11 cellular contexts compared by ENCODE assay signal in genomic region chr3:161042023-161042501, GRCh38.
DNase-seq lines count a peak whose midpoint lies in the region; ATAC-seq and TF ChIP-seq lines count a peak whose summit lies in the region.
"Had no signal": no experiment of that assay in that cellular context is flagged by ENCODE, and none has a peak within 500 bp of the region (broad histone marks: within the 10 kb centered on the region; RNA-seq: fewer than 3 reads in every experiment).

No MANE protein-coding gene starts in this region.

- H3K27me3 ChIP-seq in Panc1 (ENCODE audit: control insufficient read depth, insufficient read depth, low read length): no peaks in the 10 kb centered on the region
- H3K27me3 ChIP-seq in right lobe of liver: no peaks in the 10 kb centered on the region
- H3K27me3 ChIP-seq in heart right ventricle: no peaks in the 10 kb centered on the region
- H3K27me3 ChIP-seq: transverse colon had no signal

- BruUV-seq in Panc1 (replicated peaks; lab: Mats Ljungman, UMichigan): no TSS peak

- H3K4me1 ChIP-seq in Panc1 (ENCODE audit: control insufficient read depth, insufficient read depth, low read length) (0 out of 2 replicates have a peak, but pooled peaks cover 5% of the 10 kb centered on the region), right lobe of liver (peaks cover 0 to 12% (median 0%) of the 10 kb centered on the region in 4 donors), heart right ventricle (peaks cover 0 to 9% (median 0%) of the 10 kb centered on the region in 9 donors)
- H3K4me1 ChIP-seq: transverse colon had no signal

- intact Hi-C loops in Panc1 (cut with micrococcal nuclease; ENCODE audit: unreplicated experiment) (no loop called here), right lobe of liver (cut with DNase I) (no loop called here), heart right ventricle (cut with DNase I) (no loop called here)

- in situ Hi-C loops in Panc1 (cut with HindIII; ENCODE audit: low pct_unique_long_range_greater_than_20kb, low sequenced_read_pairs): no loop called here

- POLR2A ChIA-PET in Panc1 (lab: Charles Lee): no interaction called here

- DNase-seq in H4 (ENCODE audit: low spot score) (peak; percentile 27), Panc1 (ENCODE audit: low read depth, low spot score) (no peak), right lobe of liver (peak in 1 of 3 donors; percentile 60), AML-193 (lab: John Stamatoyannopoulos, UW) (no peak), cerebellar cortex (ENCODE audit: low spot score) (no peak), heart right ventricle (no peak)
- DNase-seq in central memory CD4-positive, alpha-beta T cell: no peak
- DNase-seq: CD4-positive, CD25-positive, alpha-beta regulatory T cell; cortex of kidney; transverse colon had no signal

- no peak overlapping the region for H3K27ac ChIP-seq in Panc1 (ENCODE audit: low read length)
- H3K27ac ChIP-seq in right lobe of liver: peak overlapping the region in 2 of 3 donors; percentile 23 to 76
- H3K27ac ChIP-seq in heart right ventricle: no peak overlapping the region
- H3K27ac ChIP-seq: transverse colon had no signal

- H3K9me3 ChIP-seq in Panc1 (ENCODE audit: control insufficient read depth, insufficient read depth, low read depth, low read length) (no peaks in the 10 kb centered on the region), right lobe of liver (no peaks in the 10 kb centered on the region), heart right ventricle (no peaks in the 10 kb centered on the region)
- H3K9me3 ChIP-seq: transverse colon had no signal

- H3K4me3 ChIP-seq in Panc1 (ENCODE audit: low read depth in 2 of 2, low read length in 2 of 2): no peak overlapping the region
- no peak overlapping the region for H3K4me3 ChIP-seq in right lobe of liver
- no peak overlapping the region for H3K4me3 ChIP-seq in heart right ventricle
- H3K4me3 ChIP-seq: transverse colon had no signal

- TF ChIP-seq CTCF in Panc1 (IDR thresholded peaks at IDR 0.05) (no peak), right lobe of liver (IDR thresholded peaks at IDR 0.05) (no peak), heart right ventricle (IDR thresholded peaks at IDR 0.05) (no peak)

- CTCF ChIA-PET in Panc1 (lab: Charles Lee): no interaction called here

- TF ChIP-seq POLR2A in right lobe of liver (IDR thresholded peaks at IDR 0.05): no peak

- WGBS in right lobe of liver (ENCODE audit: insufficient coverage, low coverage, low lambda C conversion rate, missing lambda C conversion rate): 59% methylated on average over 2 of the region's 2 CpGs
- WGBS in heart right ventricle, 2 donors: 90 to 100% methylated on average over 2 of the region's 2 CpGs

- ATAC-seq in GM18498 (IDR thresholded peaks at IDR 0.05; ENCODE audit: unreplicated experiment) (peak; percentile 53), Panc1 (peak; percentile 73), right lobe of liver (peak; percentile 100), heart right ventricle (no peak)

- no peaks in the 10 kb centered on the region for H3K36me3 ChIP-seq in Panc1 (ENCODE audit: control insufficient read depth, insufficient read depth, low read length)
- no peaks in the 10 kb centered on the region for H3K36me3 ChIP-seq in right lobe of liver
- no peaks in the 10 kb centered on the region for H3K36me3 ChIP-seq in heart right ventricle
- H3K36me3 ChIP-seq: transverse colon had no signal

Comparison
In these comparisons a context has a peak if more than half of its experiments do, and no peak if none do; other contexts are left out.
1. ATAC-seq: peak in GM18498 (single experiment), Panc1 (single experiment) and right lobe of liver (4 of 4); none in heart right ventricle (0 of 8).
2. H3K27ac ChIP-seq: peak in right lobe of liver (2 of 3); none in Panc1 (single experiment) and heart right ventricle (0 of 10).